ENCODE assay signal across 8 cellular contexts in the genomic region with DNA sequence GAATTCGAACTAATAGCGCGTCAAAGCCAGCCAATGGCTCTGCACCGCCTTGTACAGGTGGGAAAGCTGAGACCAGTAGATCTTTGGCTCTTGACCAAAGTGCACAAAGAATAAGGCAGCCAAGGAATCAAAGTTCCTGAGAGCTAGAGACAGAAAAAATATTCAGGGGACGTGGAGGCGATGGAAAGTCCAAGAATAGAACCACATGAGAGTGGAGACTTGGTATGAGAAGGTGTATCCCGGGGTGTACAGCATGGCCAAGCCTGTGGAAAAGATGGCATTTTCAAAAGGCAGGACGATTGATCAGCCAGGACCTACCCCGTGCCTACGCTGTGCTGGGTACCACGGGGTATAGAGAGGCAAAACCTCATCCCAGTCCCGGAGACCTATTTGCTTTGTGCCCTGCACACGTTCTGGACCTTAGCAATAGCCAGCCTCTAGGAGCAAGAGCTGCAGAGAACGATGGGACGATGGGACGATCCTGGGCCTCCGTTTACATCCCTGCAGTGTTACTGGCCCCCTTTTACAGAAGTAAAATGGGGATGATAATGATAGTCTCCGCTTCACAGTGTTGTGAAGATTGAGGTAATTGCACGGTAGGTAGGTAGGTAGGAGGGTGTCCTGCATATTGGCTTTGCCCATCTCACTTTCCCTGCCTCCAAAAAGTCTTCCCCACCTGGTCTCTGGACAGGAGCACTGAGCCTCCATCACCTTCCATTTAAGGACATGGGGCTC.
DNase-seq lines count a peak whose midpoint lies in the region; TF ChIP-seq lines count a peak whose summit lies in the region.

No MANE protein-coding gene starts in this region.

- peaks cover 14 to 28% of the 10 kb centered on the region in 2 donors for H3K4me1 ChIP-seq in duodenal mucosa (ENCODE audit: control insufficient read depth in 1 of 2, insufficient read depth in 2 of 2, low read length in 2 of 2)
- peaks cover 8 to 13% of the 10 kb centered on the region in 2 donors for H3K4me1 ChIP-seq in muscle layer of duodenum (ENCODE audit: control insufficient read depth in 1 of 2, insufficient read depth in 2 of 2, low read length in 2 of 2)

- H3K36me3 ChIP-seq in duodenal mucosa (ENCODE audit: control insufficient read depth in 1 of 2, insufficient read depth in 2 of 2, low read length in 2 of 2), result peaks cover 14 to 17% of the 10 kb centered on the region in 2 donors
- peaks cover 12 to 20% of the 10 kb centered on the region in 2 donors for H3K36me3 ChIP-seq in muscle layer of duodenum (ENCODE audit: control insufficient read depth in 1 of 2, insufficient read depth in 2 of 2, low read length in 2 of 2)

- H3K9me3 ChIP-seq in duodenal mucosa (ENCODE audit: control insufficient read depth in 1 of 2, low read length in 2 of 2), result no peaks in the 10 kb centered on the region
- no peaks in the 10 kb centered on the region for H3K9me3 ChIP-seq in muscle layer of duodenum (ENCODE audit: control insufficient read depth in 1 of 2, low read length in 2 of 2)

- TF ChIP-seq CTCF in HFF-Myc (IDR thresholded peaks at IDR 0.05; ENCODE audit: low read depth, low read length, missing control alignments), result no peak

- peak; percentile 19 for DNase-seq in GM03348 (ENCODE audit: low spot score)
- no peak for DNase-seq in HFF-Myc (ENCODE audit: extremely low read depth, low read depth)
- peak; percentile 11 for DNase-seq in RPMI8226
- no peak for DNase-seq in NCI-H1930 (lab: John Stamatoyannopoulos, UW)
- no peak for DNase-seq in SKM-1 (lab: John Stamatoyannopoulos, UW; ENCODE audit: unreplicated experiment)
- DNase-seq in germinal center (ENCODE audit: low spot score), result no peak

- peak overlapping the region; percentile 58 to 81 for H3K9ac ChIP-seq in duodenal mucosa (ENCODE audit: low read depth in 1 of 2, low read length in 2 of 2)

- H3K4me3 ChIP-seq in HFF-Myc (replicated peaks; ENCODE audit: low read depth, low read length), result peak overlapping the region; percentile 90
- peak overlapping the region; percentile 87 to 100 for H3K4me3 ChIP-seq in duodenal mucosa (ENCODE audit: low read depth in 1 of 2, low read length in 2 of 2)
- H3K4me3 ChIP-seq in muscle layer of duodenum (ENCODE audit: low read depth in 1 of 2, low read length in 2 of 2), result peak overlapping the region; percentile 85 to 98

- peak overlapping the region; percentile 26 for H3K27ac ChIP-seq in duodenal mucosa (ENCODE audit: low read depth, low read length)
- peak overlapping the region; percentile 87 for H3K27ac ChIP-seq in muscle layer of duodenum (ENCODE audit: low read length)

- H3K27me3 ChIP-seq in duodenal mucosa (ENCODE audit: control insufficient read depth in 1 of 2, insufficient read depth in 2 of 2, low read length in 2 of 2) (no peaks in the 10 kb centered on the region), muscle layer of duodenum (ENCODE audit: low read depth, low read length) (no peaks in the 10 kb centered on the region)

Comparison
In these comparisons a context has a peak if more than half of its experiments do, and no peak if none do; other contexts are left out.
1. DNase-seq: peak in GM03348 (single experiment) and RPMI8226 (single experiment); none in HFF-Myc (single experiment), NCI-H1930 (0 of 2), SKM-1 (single experiment) and germinal center (single experiment).
2. Peak in every context shown above with its lines, with median percentiles within 50 percentile points of each other: H3K4me3 ChIP-seq.